ENCODE assay signal across 12 cellular contexts in genomic region chr3:32487781-32488526, GRCh38. TPM values are rescaled to one million over a fixed set of nuclear protein-coding genes. Genes with fewer than 3 reads are reported as not detected.
A peak's percentile ranks its signal among the peaks of the same experiment; 100 is the strongest.
DNase-seq lines count a peak whose midpoint lies in the region; ATAC-seq and TF ChIP-seq lines count a peak whose summit lies in the region.
"Had no signal": no experiment of that assay in that cellular context is flagged by ENCODE, and none has a peak within 500 bp of the region (broad histone marks: within the 10 kb centered on the region; RNA-seq: fewer than 3 reads in every experiment).

No MANE protein-coding gene starts in this region.

- CTCF ChIA-PET in CD4-positive, alpha-beta T cell (lab: Charles Lee) = interaction anchor here (0.8 kb wide), 1 partner anchor 13 kb away, joined by 3 read pairs; no protein-coding TSS in a partner anchor

- DNase-seq in CD4-positive, alpha-beta T cell = no peak
- DNase-seq in fibroblast of gingiva (ENCODE audit: low read depth) (peak; percentile 58), smooth muscle cell (lab: John Stamatoyannopoulos, UW; ENCODE audit: unreplicated experiment) (no peak), activated gamma-delta T cell treated with Interleukin-2 at 50 U/mL for 16 hours (no peak)
- DNase-seq in stimulated activated CD4-positive, alpha-beta T cell treated with anti-CD3 and anti-CD28 coated beads, Interleukin-1b, Interleukin-23, amount 100 ng/mL, for 48 hours = no peak
- DNase-seq: C1 segment of cervical spinal cord, H9, KBM-7, NCI-H1694 treated with DMSO at 0.1 percent for 48 hours, Peyer's patch had no signal

- ATAC-seq in CD4-positive, alpha-beta T cell (ENCODE audit: poor library complexity) = no peak
- ATAC-seq in activated T-helper 17 cell treated with anti-CD3 and anti-CD28 coated beads, Interleukin-2, amount 50 U/mL, for 72 hours (replicated peaks) = no peak
- ATAC-seq in GM18861 (IDR thresholded peaks at IDR 0.05; ENCODE audit: unreplicated experiment) = no peak

- H3K9me3 Mint-ChIP-seq in CD4-positive, alpha-beta T cell = no peaks in the 10 kb centered on the region
- no peaks in the 10 kb centered on the region for H3K9me3 Mint-ChIP-seq in activated T-helper 17 cell treated with anti-CD3 and anti-CD28 coated beads, Interleukin-2, amount 50 U/mL, for 72 hours
- H3K9me3 Mint-ChIP-seq: H9 had no signal

- no peaks in the 10 kb centered on the region for H3K27me3 ChIP-seq in CD4-positive, alpha-beta T cell (ENCODE audit: control insufficient read depth, insufficient read depth, low read length)
- no peaks in the 10 kb centered on the region for H3K27me3 ChIP-seq in smooth muscle cell (ENCODE audit: low read depth)
- H3K27me3 ChIP-seq: Peyer's patch had no signal

- H3K27ac Mint-ChIP-seq in CD4-positive, alpha-beta T cell = peak overlapping the region; percentile 44
- H3K27ac Mint-ChIP-seq in activated T-helper 17 cell treated with anti-CD3 and anti-CD28 coated beads, Interleukin-2, amount 50 U/mL, for 72 hours = peak overlapping the region; percentile 46
- H3K27ac Mint-ChIP-seq: H9 had no signal

- no peak overlapping the region for H3K9ac ChIP-seq in smooth muscle cell (ENCODE audit: low read depth)

- peaks cover 95% of the 10 kb centered on the region for H4K20me1 ChIP-seq in smooth muscle cell (ENCODE audit: low read depth)

- H3K4me2 ChIP-seq in smooth muscle cell = no peak overlapping the region

- H3K4me3 ChIP-seq in smooth muscle cell = no peak overlapping the region
- H3K4me3 ChIP-seq: Peyer's patch had no signal

- peaks cover 58% of the 10 kb centered on the region for H3K36me3 Mint-ChIP-seq in CD4-positive, alpha-beta T cell (ENCODE audit: low read depth)
- peaks cover 75% of the 10 kb centered on the region for H3K36me3 Mint-ChIP-seq in activated T-helper 17 cell treated with anti-CD3 and anti-CD28 coated beads, Interleukin-2, amount 50 U/mL, for 72 hours (ENCODE audit: low read depth)

- no peak overlapping the region for H2AFZ ChIP-seq in smooth muscle cell (ENCODE audit: low read depth)

- H3K9me3 ChIP-seq in CD4-positive, alpha-beta T cell (ENCODE audit: control insufficient read depth, low read length) = no peaks in the 10 kb centered on the region
- no peaks in the 10 kb centered on the region for H3K9me3 ChIP-seq in smooth muscle cell (replicated peaks; ENCODE audit: low read depth)
- H3K9me3 ChIP-seq: Peyer's patch had no signal

- H3K4me1 Mint-ChIP-seq in CD4-positive, alpha-beta T cell (ENCODE audit: low read depth) = peaks cover 19% of the 10 kb centered on the region
- H3K4me1 Mint-ChIP-seq in activated T-helper 17 cell treated with anti-CD3 and anti-CD28 coated beads, Interleukin-2, amount 50 U/mL, for 72 hours = peaks cover 20% of the 10 kb centered on the region
- H3K4me1 Mint-ChIP-seq: H9 had no signal

- H3K36me3 ChIP-seq in smooth muscle cell (ENCODE audit: low read depth) = peaks cover 6% of the 10 kb centered on the region

- H3K4me3 Mint-ChIP-seq in CD4-positive, alpha-beta T cell = no peak overlapping the region
- no peak overlapping the region for H3K4me3 Mint-ChIP-seq in activated T-helper 17 cell treated with anti-CD3 and anti-CD28 coated beads, Interleukin-2, amount 50 U/mL, for 72 hours
- H3K4me3 Mint-ChIP-seq: H9 had no signal

- 37% methylated on average over 3 of the region's 3 CpGs for WGBS in smooth muscle cell (ENCODE audit: low lambda C conversion rate)

- H3K27ac ChIP-seq in CD4-positive, alpha-beta T cell (ENCODE audit: low read depth, low read length) = no peak overlapping the region
- H3K27ac ChIP-seq in smooth muscle cell (ENCODE audit: low read depth) = peak overlapping the region; percentile 21
- H3K27ac ChIP-seq: Peyer's patch had no signal

- no peaks in the 10 kb centered on the region for H3K27me3 Mint-ChIP-seq in CD4-positive, alpha-beta T cell
- H3K27me3 Mint-ChIP-seq in activated T-helper 17 cell treated with anti-CD3 and anti-CD28 coated beads, Interleukin-2, amount 50 U/mL, for 72 hours = no peaks in the 10 kb centered on the region

- H3K4me1 ChIP-seq in smooth muscle cell (ENCODE audit: low read depth) = peaks cover 7% of the 10 kb centered on the region

- H3F3A ChIP-seq in smooth muscle cell (ENCODE audit: low read depth) = no peaks in the 10 kb centered on the region

- H3K79me2 ChIP-seq in smooth muscle cell (ENCODE audit: low read depth) = peaks cover 42% of the 10 kb centered on the region

- POLR2A ChIA-PET in CD4-positive, alpha-beta T cell (lab: Charles Lee) = no interaction called here

- no peak for TF ChIP-seq CTCF in CD4-positive, alpha-beta T cell (IDR thresholded peaks at IDR 0.05)
- TF ChIP-seq CTCF in smooth muscle cell (IDR thresholded peaks at IDR 0.05; ENCODE audit: borderline replicate concordance, insufficient read depth, poor library complexity, severe bottlenecking) = no peak

- intact Hi-C loops in CD4-positive, alpha-beta T cell (cut with DNase I, micrococcal nuclease) = no loop called here

RNA-seq across cellular contexts. Expression of gene CMTM6, which starts 14.7 kb away (rescaled TPM):
- 10 to 100 TPM; 36.5 to 37.8 TPM for total RNA-seq in CD4-positive, alpha-beta T cell
- total RNA-seq in activated T-helper 17 cell treated with anti-CD3 and anti-CD28 coated beads, Interleukin-2, amount 50 U/mL, for 72 hours = 100 to 1,000 TPM; 101 to 124 TPM
- total RNA-seq in smooth muscle cell = 148 and 161 TPM in 2 replicates
- polyA plus RNA-seq in smooth muscle cell = 99.7 and 110 TPM in 2 replicates
